ENCODE assay signal across 1 cellular context in the genomic region with DNA sequence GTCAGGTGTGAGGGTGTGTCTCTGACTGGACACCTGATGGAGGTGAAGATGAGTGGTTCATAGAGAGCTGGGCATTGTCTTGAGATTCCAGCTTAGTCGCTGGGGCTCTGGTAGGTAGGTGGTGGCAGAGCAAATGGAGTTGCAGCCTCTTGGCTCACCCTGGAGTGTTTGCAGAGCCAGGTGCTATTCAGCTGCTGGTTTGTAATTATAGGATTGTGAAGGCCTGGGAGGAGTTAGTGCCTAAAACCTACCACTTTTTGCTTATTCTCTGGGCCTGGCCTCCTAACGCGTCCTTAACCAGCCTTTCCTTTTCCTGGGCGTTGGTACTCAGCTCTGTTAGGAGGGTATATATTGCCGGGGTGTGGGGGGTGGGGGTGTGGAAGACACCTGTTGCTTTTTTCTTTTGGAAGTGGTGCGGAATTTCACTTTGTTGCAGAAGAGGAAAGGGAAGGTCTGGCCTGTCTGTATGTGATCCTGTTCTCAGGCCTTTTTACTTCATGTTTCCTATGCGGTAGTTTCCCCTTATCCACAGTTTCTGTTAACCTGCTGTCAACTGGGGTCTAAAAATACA.
TF ChIP-seq lines count a peak whose summit lies in the region.

No MANE protein-coding gene starts in this region.

TF ChIP-seq in GM12878, 131 proteins besides CTCF, POLR2A, EP300 and RAD21:
- TF ChIP-seq IKZF2 (IDR thresholded peaks at IDR 0.05): no peak
- TF ChIP-seq BCL11A (IDR thresholded peaks at IDR 0.05; ENCODE audit: low read depth, low read length): no peak
- no peak for TF ChIP-seq BMI1 (IDR thresholded peaks at IDR 0.05; ENCODE audit: borderline replicate concordance)
- TF ChIP-seq BCLAF1 (IDR thresholded peaks at IDR 0.05): no peak
- TF ChIP-seq, protein P1, sequence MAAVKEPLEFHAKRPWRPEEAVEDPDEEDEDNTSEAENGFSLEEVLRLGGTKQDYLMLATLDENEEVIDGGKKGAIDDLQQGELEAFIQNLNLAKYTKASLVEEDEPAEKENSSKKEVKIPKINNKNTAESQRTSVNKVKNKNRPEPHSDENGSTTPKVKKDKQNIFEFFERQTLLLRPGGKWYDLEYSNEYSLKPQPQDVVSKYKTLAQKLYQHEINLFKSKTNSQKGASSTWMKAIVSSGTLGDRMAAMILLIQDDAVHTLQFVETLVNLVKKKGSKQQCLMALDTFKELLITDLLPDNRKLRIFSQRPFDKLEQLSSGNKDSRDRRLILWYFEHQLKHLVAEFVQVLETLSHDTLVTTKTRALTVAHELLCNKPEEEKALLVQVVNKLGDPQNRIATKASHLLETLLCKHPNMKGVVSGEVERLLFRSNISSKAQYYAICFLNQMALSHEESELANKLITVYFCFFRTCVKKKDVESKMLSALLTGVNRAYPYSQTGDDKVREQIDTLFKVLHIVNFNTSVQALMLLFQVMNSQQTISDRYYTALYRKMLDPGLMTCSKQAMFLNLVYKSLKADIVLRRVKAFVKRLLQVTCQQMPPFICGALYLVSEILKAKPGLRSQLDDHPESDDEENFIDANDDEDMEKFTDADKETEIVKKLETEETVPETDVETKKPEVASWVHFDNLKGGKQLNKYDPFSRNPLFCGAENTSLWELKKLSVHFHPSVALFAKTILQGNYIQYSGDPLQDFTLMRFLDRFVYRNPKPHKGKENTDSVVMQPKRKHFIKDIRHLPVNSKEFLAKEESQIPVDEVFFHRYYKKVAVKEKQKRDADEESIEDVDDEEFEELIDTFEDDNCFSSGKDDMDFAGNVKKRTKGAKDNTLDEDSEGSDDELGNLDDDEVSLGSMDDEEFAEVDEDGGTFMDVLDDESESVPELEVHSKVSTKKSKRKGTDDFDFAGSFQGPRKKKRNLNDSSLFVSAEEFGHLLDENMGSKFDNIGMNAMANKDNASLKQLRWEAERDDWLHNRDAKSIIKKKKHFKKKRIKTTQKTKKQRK (IDR thresholded peaks at IDR 0.05; ENCODE audit: low read depth, low read length): no peak
- no peak for TF ChIP-seq BHLHE40 (IDR thresholded peaks at IDR 0.05; ENCODE audit: borderline replicate concordance in 1 of 2, low read depth in 2 of 2, low read length in 1 of 2)
- TF ChIP-seq ATF2 (IDR thresholded peaks at IDR 0.05; ENCODE audit: low read length): no peak
- TF ChIP-seq USF1 (IDR thresholded peaks at IDR 0.05; ENCODE audit: borderline replicate concordance, extremely low read length, insufficient read depth, low read depth, low read length): no peak
- no peak for TF ChIP-seq BRCA1 (IDR thresholded peaks at IDR 0.05; ENCODE audit: low read depth, low read length)
- no peak for TF ChIP-seq SIX5 (IDR thresholded peaks at IDR 0.05; ENCODE audit: low read depth, low read length, severe bottlenecking)
- TF ChIP-seq MYB (IDR thresholded peaks at IDR 0.05; ENCODE audit: borderline replicate concordance, low read depth, low read length): no peak
- no peak for TF ChIP-seq NKRF (conservative IDR thresholded peaks at IDR 0.05)
- TF ChIP-seq POLR2AphosphoS2 (IDR thresholded peaks at IDR 0.05; ENCODE audit: low read depth, low read length): no peak
- no peak for TF ChIP-seq RB1 (IDR thresholded peaks at IDR 0.05; ENCODE audit: borderline replicate concordance)
- TF ChIP-seq SMARCA5 (IDR thresholded peaks at IDR 0.05): no peak
- no peak for TF ChIP-seq CREM (IDR thresholded peaks at IDR 0.05; ENCODE audit: low read depth)
- TF ChIP-seq RAD51 (IDR thresholded peaks at IDR 0.05): no peak
